ENCODE assay signal across 1 cellular context in genomic region chr4:22733816-22734215, GRCh38.
TF ChIP-seq lines count a peak whose summit lies in the region.

No MANE protein-coding gene starts in this region.

TF ChIP-seq in GM12878, 131 proteins besides CTCF, POLR2A, EP300 and RAD21 (continued from another document):
- TF ChIP-seq ZBTB4 (CRISPR knock-in tag; IDR thresholded peaks at IDR 0.05) = no peak
